In genomic region chr1:12171206-12172041, GRCh38 we compare ENCODE assay signal across 10 cellular contexts. TPM values are rescaled to one million over a fixed set of nuclear protein-coding genes. Genes with fewer than 3 reads are reported as not detected.
DNase-seq lines count a peak whose midpoint lies in the region; ATAC-seq, FAIRE-seq and TF ChIP-seq lines count a peak whose summit lies in the region.
"Had no signal": no experiment of that assay in that cellular context is flagged by ENCODE, and none has a peak within 500 bp of the region (broad histone marks: within the 10 kb centered on the region; RNA-seq: fewer than 3 reads in every experiment).

No MANE protein-coding gene starts in this region.

- CTCF ChIA-PET in activated CD4-positive, alpha-beta memory T cell treated with anti-CD3 and anti-CD28 coated beads, Interleukin-2, amount 10 ng/mL, durations not matched to agents 7 days and 5 days (lab: Charles Lee): no interaction called here

- no peak for TF ChIP-seq POLR2A in tibial nerve (IDR thresholded peaks at IDR 0.05)

- TF ChIP-seq EP300 in tibial nerve (IDR thresholded peaks at IDR 0.05): no peak

- peaks cover 82% of the 10 kb centered on the region for H3K36me3 Mint-ChIP-seq in activated CD4-positive, alpha-beta memory T cell treated with anti-CD3 and anti-CD28 coated beads, Interleukin-2, amount 10 ng/mL, durations not matched to agents 7 days and 5 days (ENCODE audit: low read depth)
- H3K36me3 Mint-ChIP-seq in endodermal cell (ENCODE audit: low read depth): no peaks in the 10 kb centered on the region

- no peak for FAIRE-seq in frontal cortex (lab: Jason Lieb, UNC)

- TF ChIP-seq CTCF in heart right ventricle (IDR thresholded peaks at IDR 0.05): no peak
- no peak for TF ChIP-seq CTCF in left lung (IDR thresholded peaks at IDR 0.05)
- TF ChIP-seq CTCF in tibial nerve (IDR thresholded peaks at IDR 0.05): no peak
- TF ChIP-seq CTCF in endodermal cell (conservative IDR thresholded peaks at IDR 0.05): no peak

- ATAC-seq in heart right ventricle (no peak), left lung (no peak), HG03139 (IDR thresholded peaks at IDR 0.05; ENCODE audit: unreplicated experiment) (no peak)

- intact Hi-C loops in heart right ventricle (cut with DNase I) (no loop called here), cardiac septum (cut with DNase I) (no loop called here), left lung (cut with DNase I) (no loop called here)

- peaks cover 82% of the 10 kb centered on the region for H3K4me1 Mint-ChIP-seq in activated CD4-positive, alpha-beta memory T cell treated with anti-CD3 and anti-CD28 coated beads, Interleukin-2, amount 10 ng/mL, durations not matched to agents 7 days and 5 days
- H3K4me1 Mint-ChIP-seq in endodermal cell: peaks cover 11% of the 10 kb centered on the region

- peaks cover 0 to 8% (median 0%) of the 10 kb centered on the region in 7 donors for H3K27me3 ChIP-seq in heart right ventricle
- no peaks in the 10 kb centered on the region for H3K27me3 ChIP-seq in left lung
- H3K27me3 ChIP-seq in tibial nerve: no peaks in the 10 kb centered on the region
- H3K27me3 ChIP-seq in endodermal cell (ENCODE audit: control insufficient read depth, insufficient read depth, low read length, poor library complexity, severe bottlenecking): peaks cover 39% of the 10 kb centered on the region

- peak overlapping the region; percentile 100 for H3K4me3 Mint-ChIP-seq in activated CD4-positive, alpha-beta memory T cell treated with anti-CD3 and anti-CD28 coated beads, Interleukin-2, amount 10 ng/mL, durations not matched to agents 7 days and 5 days
- no peak overlapping the region for H3K4me3 Mint-ChIP-seq in endodermal cell

- H3K9me3 Mint-ChIP-seq in activated CD4-positive, alpha-beta memory T cell treated with anti-CD3 and anti-CD28 coated beads, Interleukin-2, amount 10 ng/mL, durations not matched to agents 7 days and 5 days: no peaks in the 10 kb centered on the region
- H3K9me3 Mint-ChIP-seq in endodermal cell: no peaks in the 10 kb centered on the region

- WGBS in heart right ventricle, 2 donors: 91 to 94% methylated on average over 12 of the region's 12 CpGs
- WGBS in tibial nerve, 2 donors: 84 to 90% methylated on average over 12 of the region's 12 CpGs
- WGBS in endodermal cell (ENCODE audit: insufficient coverage in 1 of 2, insufficient read length in 1 of 2), 2 experiments: 91 to 94% methylated on average over 10 to 12 of the region's 12 CpGs

- peak overlapping the region in 7 of 10 donors; percentile 23 to 99 (median 80) for H3K27ac ChIP-seq in heart right ventricle
- H3K27ac ChIP-seq in left lung: peak overlapping the region; percentile 10 to 94
- H3K27ac ChIP-seq in tibial nerve: peak overlapping the region in 3 of 4 donors; percentile 74 to 89 (median 82)
- H3K27ac ChIP-seq in endodermal cell (ENCODE audit: low read depth, low read length): no peak overlapping the region

- H3K27ac Mint-ChIP-seq in activated CD4-positive, alpha-beta memory T cell treated with anti-CD3 and anti-CD28 coated beads, Interleukin-2, amount 10 ng/mL, durations not matched to agents 7 days and 5 days: peak overlapping the region; percentile 100
- no peak overlapping the region for H3K27ac Mint-ChIP-seq in endodermal cell

- DNase-seq in heart right ventricle (no peak), cardiac septum (ENCODE audit: low spot score) (no peak), left lung (peak in 1 of 2 donors; percentile 12), tibial nerve (ENCODE audit: low spot score in 2 of 2) (no peak), endodermal cell (no peak), frontal cortex (ENCODE audit: low spot score in 2 of 2) (no peak)
- peak; percentile 43 for DNase-seq in activated CD4-positive, alpha-beta memory T cell treated with anti-CD3 and anti-CD28 coated beads, Interleukin-2, amount 10 ng/mL, durations not matched to agents 7 days and 5 days
- DNase-seq: NCI-H1436 treated with DMSO at 0.1 percent for 48 hours, NCI-H526 had no signal

- H3K36me3 ChIP-seq in heart right ventricle (peaks cover 0 to 28% (median 0%) of the 10 kb centered on the region in 9 donors), left lung (peaks cover 0 to 11% of the 10 kb centered on the region in 2 donors), tibial nerve (no peaks in the 10 kb centered on the region), endodermal cell (ENCODE audit: control insufficient read depth, insufficient read depth, low read length) (no peaks in the 10 kb centered on the region)

- H3K9me3 ChIP-seq in heart right ventricle: no peaks in the 10 kb centered on the region
- no peaks in the 10 kb centered on the region for H3K9me3 ChIP-seq in left lung
- H3K9me3 ChIP-seq in tibial nerve: no peaks in the 10 kb centered on the region
- H3K9me3 ChIP-seq in endodermal cell (ENCODE audit: control insufficient read depth, low read length): no peaks in the 10 kb centered on the region

- no peak overlapping the region for H3K9ac ChIP-seq in endodermal cell (ENCODE audit: extremely low read depth, low read length, poor library complexity, severe bottlenecking)

- H3K4me1 ChIP-seq in heart right ventricle: peaks cover 13 to 90% (median 78%) of the 10 kb centered on the region in 9 donors
- H3K4me1 ChIP-seq in left lung: peaks cover 15 to 90% of the 10 kb centered on the region in 2 donors
- peaks cover 0 to 85% (median 46%) of the 10 kb centered on the region in 4 donors for H3K4me1 ChIP-seq in tibial nerve
- H3K4me1 ChIP-seq in endodermal cell (ENCODE audit: control insufficient read depth, insufficient read depth, low read length): no peaks in the 10 kb centered on the region

- POLR2A ChIA-PET in activated CD4-positive, alpha-beta memory T cell treated with anti-CD3 and anti-CD28 coated beads, Interleukin-2, amount 10 ng/mL, durations not matched to agents 7 days and 5 days (lab: Charles Lee): interaction anchor here (3.3 to 32.1 kb wide), 4 partner anchors 1 to 46 kb away, joined by 12 to 918 read pairs (median 470); partner anchors contain the start of gene TNFRSF1B

- H3K4me3 ChIP-seq in heart right ventricle (peak overlapping the region in 1 of 10 donors; percentile 94), left lung (peak overlapping the region in 1 of 2 donors; percentile 95), tibial nerve (no peak overlapping the region), endodermal cell (ENCODE audit: low read length) (no peak overlapping the region)

- no peaks in the 10 kb centered on the region for H3K27me3 Mint-ChIP-seq in activated CD4-positive, alpha-beta memory T cell treated with anti-CD3 and anti-CD28 coated beads, Interleukin-2, amount 10 ng/mL, durations not matched to agents 7 days and 5 days
- H3K27me3 Mint-ChIP-seq in endodermal cell (ENCODE audit: insufficient read depth): peaks cover 31% of the 10 kb centered on the region

RNA-seq across cellular contexts. Expression of gene TNFRSF1B, which starts 4.6 kb away (rescaled TPM):
- total RNA-seq in heart right ventricle (10 to 100 TPM in 8 of 10 donors, 1 to 10 TPM in 2; 8.0 to 55.4 (median 15.7) TPM), cardiac septum (15.5 TPM), left lung (100 to 1,000 TPM in 1 of 2 donors, 10 to 100 TPM in 1; 33.0 to 109 TPM), tibial nerve (10 to 100 TPM; 27.4 to 62.1 (median 43.5) TPM), endodermal cell (under 1 TPM; 0.24 to 0.40 TPM), frontal cortex (2.0 TPM)
- polyA plus RNA-seq in heart right ventricle: 10 to 100 TPM; 11.9 to 15.3 TPM
- 100 to 1,000 TPM; 434 to 447 TPM for total RNA-seq in activated CD4-positive, alpha-beta memory T cell treated with anti-CD3 and anti-CD28 coated beads, Interleukin-2, amount 10 ng/mL, durations not matched to agents 7 days and 5 days
- polyA plus RNA-seq in endodermal cell (2013, experiment 1 of 2): 1.7 TPM
- polyA plus RNA-seq in endodermal cell (2013, experiment 2 of 2): 0.95 TPM

RNA-seq across cellular contexts. Expression of gene VPS13D, which starts 58.4 kb away (rescaled TPM):
- total RNA-seq in heart right ventricle: 100 to 1,000 TPM in 2 of 10 donors, 10 to 100 TPM in 8; 59.6 to 161 (median 92.0) TPM
- 10 to 100 TPM; 36.9 to 48.2 TPM for polyA plus RNA-seq in heart right ventricle
- total RNA-seq in cardiac septum: 68.2 TPM
- 10 to 100 TPM; 28.1 to 31.4 TPM for total RNA-seq in activated CD4-positive, alpha-beta memory T cell treated with anti-CD3 and anti-CD28 coated beads, Interleukin-2, amount 10 ng/mL, durations not matched to agents 7 days and 5 days
- 10 to 100 TPM; 58.4 to 62.3 TPM for total RNA-seq in left lung
- 100 to 1,000 TPM in 3 of 4 donors, 10 to 100 TPM in 1; 99.2 to 132 (median 110) TPM for total RNA-seq in tibial nerve
- 10 to 100 TPM; 32.5 to 36.7 TPM for total RNA-seq in endodermal cell
- polyA plus RNA-seq in endodermal cell (2013, experiment 1 of 2): 9.6 TPM
- 9.8 TPM for polyA plus RNA-seq in endodermal cell (2013, experiment 2 of 2)
- total RNA-seq in frontal cortex: 34.6 TPM
